In genomic region chr4:143382539-143382938, GRCh38 we compare ENCODE assay signal across 8 cellular contexts. TPM values are rescaled to one million over a fixed set of nuclear protein-coding genes. Genes with fewer than 3 reads are reported as not detected.
DNase-seq lines count a peak whose midpoint lies in the region; ATAC-seq and TF ChIP-seq lines count a peak whose summit lies in the region.

No MANE protein-coding gene starts in this region.

- H3K27me3 Mint-ChIP-seq in Caco-2 (ENCODE audit: insufficient read depth, unreplicated experiment) (no peaks in the 10 kb centered on the region), progenitor cell of endocrine pancreas (no peaks in the 10 kb centered on the region)
- no peaks in the 10 kb centered on the region for H3K27me3 Mint-ChIP-seq in activated naive CD8-positive, alpha-beta T cell treated with anti-CD3 and anti-CD28 coated beads, Interleukin-2, amount 50 U/mL, for 24 hours
- no peaks in the 10 kb centered on the region for H3K27me3 Mint-ChIP-seq in activated CD4-positive, alpha-beta T cell treated with anti-CD3 and anti-CD28 coated beads, Interleukin-2, amount 10 ng/mL, durations not matched to agents 24 days and 14 days

- H3K9me3 ChIP-seq in Caco-2 (no peaks in the 10 kb centered on the region), Peyer's patch (no peaks in the 10 kb centered on the region)
- no peaks in the 10 kb centered on the region for H3K9me3 ChIP-seq in effector memory CD4-positive, alpha-beta T cell (ENCODE audit: control insufficient read depth, low read length)

- no peaks in the 10 kb centered on the region for H3K9me3 Mint-ChIP-seq in Caco-2 (ENCODE audit: unreplicated experiment)
- no peaks in the 10 kb centered on the region for H3K9me3 Mint-ChIP-seq in progenitor cell of endocrine pancreas (ENCODE audit: low read depth)
- no peaks in the 10 kb centered on the region for H3K9me3 Mint-ChIP-seq in activated naive CD8-positive, alpha-beta T cell treated with anti-CD3 and anti-CD28 coated beads, Interleukin-2, amount 50 U/mL, for 24 hours
- no peaks in the 10 kb centered on the region for H3K9me3 Mint-ChIP-seq in activated CD4-positive, alpha-beta T cell treated with anti-CD3 and anti-CD28 coated beads, Interleukin-2, amount 10 ng/mL, durations not matched to agents 24 days and 14 days

- H3K27ac Mint-ChIP-seq in Caco-2 (ENCODE audit: unreplicated experiment): peak overlapping the region; percentile 53
- H3K27ac Mint-ChIP-seq in progenitor cell of endocrine pancreas: peak overlapping the region; percentile 17
- H3K27ac Mint-ChIP-seq in activated naive CD8-positive, alpha-beta T cell treated with anti-CD3 and anti-CD28 coated beads, Interleukin-2, amount 50 U/mL, for 24 hours: no peak overlapping the region
- no peak overlapping the region for H3K27ac Mint-ChIP-seq in activated CD4-positive, alpha-beta T cell treated with anti-CD3 and anti-CD28 coated beads, Interleukin-2, amount 10 ng/mL, durations not matched to agents 24 days and 14 days

- H3K27me3 ChIP-seq in Caco-2 (replicated peaks; ENCODE audit: control insufficient read depth, insufficient read depth, low read length): no peaks in the 10 kb centered on the region
- H3K27me3 ChIP-seq in Peyer's patch: no peaks in the 10 kb centered on the region
- no peaks in the 10 kb centered on the region for H3K27me3 ChIP-seq in effector memory CD4-positive, alpha-beta T cell (replicated peaks; ENCODE audit: control insufficient read depth, insufficient read depth, low read length, poor library complexity, severe bottlenecking)

- no peak for TF ChIP-seq CTCF in Caco-2 (IDR thresholded peaks at IDR 0.05; ENCODE audit: insufficient read depth in 1 of 2, low read depth in 1 of 2, low read length in 1 of 2, severe bottlenecking in 1 of 2, unreplicated experiment in 1 of 2)
- no peak for TF ChIP-seq CTCF in Peyer's patch (IDR thresholded peaks at IDR 0.05)
- TF ChIP-seq CTCF in fibroblast of mammary gland (conservative IDR thresholded peaks at IDR 0.05; ENCODE audit: control insufficient read depth, insufficient read depth, low read depth, low read length): no peak
- TF ChIP-seq CTCF in progenitor cell of endocrine pancreas (IDR thresholded peaks at IDR 0.05; ENCODE audit: unreplicated experiment): no peak

- H3K4me1 Mint-ChIP-seq in Caco-2 (ENCODE audit: low read depth, unreplicated experiment) (peaks cover 35% of the 10 kb centered on the region), progenitor cell of endocrine pancreas (ENCODE audit: low read depth) (peaks cover 45% of the 10 kb centered on the region)
- H3K4me1 Mint-ChIP-seq in activated naive CD8-positive, alpha-beta T cell treated with anti-CD3 and anti-CD28 coated beads, Interleukin-2, amount 50 U/mL, for 24 hours: peaks cover 12% of the 10 kb centered on the region
- H3K4me1 Mint-ChIP-seq in activated CD4-positive, alpha-beta T cell treated with anti-CD3 and anti-CD28 coated beads, Interleukin-2, amount 10 ng/mL, durations not matched to agents 24 days and 14 days: no peaks in the 10 kb centered on the region

- no peak for ATAC-seq in activated naive CD8-positive, alpha-beta T cell treated with anti-CD3 and anti-CD28 coated beads, Interleukin-2, amount 50 U/mL, for 24 hours

- H3K27ac ChIP-seq in Peyer's patch: peak overlapping the region in 3 of 4 donors; percentile 11 to 74 (median 40)
- no peak overlapping the region for H3K27ac ChIP-seq in effector memory CD4-positive, alpha-beta T cell (ENCODE audit: insufficient read depth, low read length, poor library complexity, severe bottlenecking)

- POLR2A ChIA-PET in Caco-2 (lab: Charles Lee): no interaction called here

- CTCF ChIA-PET in Caco-2 (lab: Charles Lee): interaction anchor here (0.7 kb wide), 1 partner anchor 24 kb away, joined by 3 read pairs; no protein-coding TSS in a partner anchor

- H3K4me1 ChIP-seq in Caco-2 (peaks cover 41% of the 10 kb centered on the region), Peyer's patch (peaks cover 0 to 27% (median 12%) of the 10 kb centered on the region in 4 donors)
- H3K4me1 ChIP-seq in effector memory CD4-positive, alpha-beta T cell (ENCODE audit: control insufficient read depth, insufficient read depth, low read length, poor library complexity, severe bottlenecking): no peaks in the 10 kb centered on the region

- no peak for TF ChIP-seq POLR2A in Peyer's patch (IDR thresholded peaks at IDR 0.05)

- no TSS peak for BruUV-seq in Caco-2 (replicated peaks; lab: Mats Ljungman, UMichigan)

- H3K4me3 ChIP-seq in Caco-2 (ENCODE audit: low read depth, low read length): no peak overlapping the region
- no peak overlapping the region for H3K4me3 ChIP-seq in Peyer's patch
- H3K4me3 ChIP-seq in fibroblast of mammary gland (ENCODE audit: control insufficient read depth, low read depth, low read length): no peak overlapping the region
- H3K4me3 ChIP-seq in effector memory CD4-positive, alpha-beta T cell (ENCODE audit: insufficient read depth, low read depth, low read length, poor library complexity, severe bottlenecking): no peak overlapping the region

- intact Hi-C loops in Caco-2 (cut with micrococcal nuclease; ENCODE audit: unreplicated experiment): no loop called here
- intact Hi-C loops in activated CD4-positive, alpha-beta T cell treated with anti-CD3 and anti-CD28 coated beads, Interleukin-2, amount 10 ng/mL, durations not matched to agents 24 days and 14 days (cut with micrococcal nuclease): no loop called here

- no peak for DNase-seq in Caco-2
- DNase-seq in Peyer's patch: no peak
- peak; percentile 36 for DNase-seq in fibroblast of mammary gland (ENCODE audit: low read depth)
- no peak for DNase-seq in progenitor cell of endocrine pancreas (ENCODE audit: low spot score, unreplicated experiment)
- no peak for DNase-seq in effector memory CD4-positive, alpha-beta T cell
- no peak for DNase-seq in activated naive CD8-positive, alpha-beta T cell treated with anti-CD3 and anti-CD28 coated beads, Interleukin-2, amount 50 U/mL, for 24 hours
- DNase-seq in COLO668 (lab: John Stamatoyannopoulos, UW; ENCODE audit: unreplicated experiment): no peak
- no peak for DNase-seq in activated CD4-positive, alpha-beta T cell treated with anti-CD3 and anti-CD28 coated beads, Interleukin-2, amount 10 ng/mL, durations not matched to agents 24 days and 14 days

- H3K36me3 Mint-ChIP-seq in Caco-2 (ENCODE audit: insufficient read depth, unreplicated experiment) (peaks cover 3% of the 10 kb centered on the region), progenitor cell of endocrine pancreas (ENCODE audit: insufficient read depth) (no peaks in the 10 kb centered on the region)
- H3K36me3 Mint-ChIP-seq in activated naive CD8-positive, alpha-beta T cell treated with anti-CD3 and anti-CD28 coated beads, Interleukin-2, amount 50 U/mL, for 24 hours (ENCODE audit: low read depth): no peaks in the 10 kb centered on the region
- no peaks in the 10 kb centered on the region for H3K36me3 Mint-ChIP-seq in activated CD4-positive, alpha-beta T cell treated with anti-CD3 and anti-CD28 coated beads, Interleukin-2, amount 10 ng/mL, durations not matched to agents 24 days and 14 days (ENCODE audit: low read depth)

- H3K4me3 Mint-ChIP-seq in Caco-2 (ENCODE audit: unreplicated experiment) (no peak overlapping the region), progenitor cell of endocrine pancreas (ENCODE audit: low read depth) (no peak overlapping the region)
- no peak overlapping the region for H3K4me3 Mint-ChIP-seq in activated naive CD8-positive, alpha-beta T cell treated with anti-CD3 and anti-CD28 coated beads, Interleukin-2, amount 50 U/mL, for 24 hours
- no peak overlapping the region for H3K4me3 Mint-ChIP-seq in activated CD4-positive, alpha-beta T cell treated with anti-CD3 and anti-CD28 coated beads, Interleukin-2, amount 10 ng/mL, durations not matched to agents 24 days and 14 days

- H3K36me3 ChIP-seq in Caco-2 (ENCODE audit: control insufficient read depth, insufficient read depth, low read length) (no peaks in the 10 kb centered on the region), Peyer's patch (no peaks in the 10 kb centered on the region)
- no peaks in the 10 kb centered on the region for H3K36me3 ChIP-seq in effector memory CD4-positive, alpha-beta T cell (ENCODE audit: control insufficient read depth, insufficient read depth, low read length)

RNA-seq across cellular contexts. Expression of gene GAB1, which starts 45.9 kb away (rescaled TPM):
- 46.9 and 48.9 TPM in 2 replicates for total RNA-seq in Caco-2 (2022)
- total RNA-seq in Peyer's patch: 10 to 100 TPM; 31.9 to 76.7 (median 40.5) TPM
- total RNA-seq in progenitor cell of endocrine pancreas: 33.5 and 34.3 TPM in 2 replicates
- 0.65 and 0.76 TPM in 2 replicates for total RNA-seq in activated CD4-positive, alpha-beta T cell treated with anti-CD3 and anti-CD28 coated beads, Interleukin-2, amount 10 ng/mL, durations not matched to agents 24 days and 14 days

Comparison
In these comparisons a context has a peak if more than half of its experiments do, and no peak if none do; other contexts are left out.
1. H3K27ac Mint-ChIP-seq: peak in Caco-2 (single experiment) and progenitor cell of endocrine pancreas (single experiment); none in activated naive CD8-positive, alpha-beta T cell treated with anti-CD3 and anti-CD28 coated beads, Interleukin-2, amount 50 U/mL, for 24 hours (single experiment) and activated CD4-positive, alpha-beta T cell treated with anti-CD3 and anti-CD28 coated beads, Interleukin-2, amount 10 ng/mL, durations not matched to agents 24 days and 14 days (single experiment).
2. RNA of gene GAB1, which starts 45.9 kb away (total RNA-seq): 31.9 to 76.7 TPM in Peyer's patch, 46.9 to 48.9 TPM in Caco-2 and 33.5 to 34.3 TPM in progenitor cell of endocrine pancreas; 0.65 to 0.76 TPM in activated CD4-positive, alpha-beta T cell treated with anti-CD3 and anti-CD28 coated beads, Interleukin-2, amount 10 ng/mL, durations not matched to agents 24 days and 14 days; every median in the first group is over 10 times any median in the second.